Comparison of ENCODE assay signal across 8 cellular contexts in the genomic region with DNA sequence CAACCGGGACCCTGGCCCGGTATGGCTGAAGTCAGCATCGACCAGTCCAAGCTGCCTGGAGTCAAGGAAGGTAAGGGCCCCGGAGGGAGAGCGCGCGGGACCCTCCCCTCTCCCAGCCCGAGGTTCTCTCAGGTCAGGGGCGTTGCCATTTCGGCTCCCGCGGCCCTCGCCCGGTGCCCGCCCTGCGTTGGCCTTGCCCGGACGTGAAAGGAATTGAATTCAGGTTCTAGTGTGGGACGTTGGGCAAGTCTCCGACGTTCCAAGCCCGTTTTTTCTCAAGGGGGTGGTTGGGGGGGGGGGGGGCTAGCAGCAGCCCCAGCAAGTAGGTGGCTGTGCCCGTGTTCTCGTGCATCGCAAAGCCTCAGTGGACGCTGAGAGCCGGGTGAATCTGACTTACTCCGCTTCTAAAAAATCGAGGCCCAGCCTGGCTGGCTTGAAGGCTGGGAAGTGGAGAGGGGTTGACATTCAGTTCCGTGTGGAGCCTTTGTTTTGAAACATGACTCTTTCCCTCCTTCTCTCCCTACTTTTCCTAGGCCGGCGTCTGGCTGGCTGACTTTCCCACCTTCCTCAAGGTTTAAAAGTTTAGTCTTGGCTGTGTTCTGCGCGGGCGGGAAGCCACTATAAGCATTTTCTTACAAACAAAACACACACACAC. TPM values are rescaled to one million over a fixed set of nuclear protein-coding genes. Genes with fewer than 3 reads are reported as not detected.
DNase-seq lines count a peak whose midpoint lies in the region; ATAC-seq and TF ChIP-seq lines count a peak whose summit lies in the region.

No MANE protein-coding gene starts in this region.

- H3K9me3 Mint-ChIP-seq in activated T-helper 1 cell treated with anti-CD3 and anti-CD28 coated beads, Interleukin-12 subunit alpha, Interleukin-12 subunit beta, Interleukin-2, Interleukin-4 antibody, amounts not matched to agents 30 ng/mL and 10 ng/mL and 1 ng/mL, durations not matched to agents 14 hours and 24 hours and 36 hours: no peaks in the 10 kb centered on the region

- H3K27me3 Mint-ChIP-seq in activated T-helper 1 cell treated with anti-CD3 and anti-CD28 coated beads, Interleukin-12 subunit alpha, Interleukin-12 subunit beta, Interleukin-2, Interleukin-4 antibody, amounts not matched to agents 30 ng/mL and 10 ng/mL and 1 ng/mL, durations not matched to agents 14 hours and 24 hours and 36 hours (ENCODE audit: insufficient read depth): peaks cover 11% of the 10 kb centered on the region

- DNase-seq in ACHN (peak; percentile 42), NCI-H1694 treated with DMSO at 0.1 percent for 48 hours (lab: John Stamatoyannopoulos, UW) (peak; percentile 13), foreskin melanocyte (peak; percentile 48)
- no peak for DNase-seq in activated T-helper 1 cell treated with anti-CD3 and anti-CD28 coated beads, Interleukin-12 subunit alpha, Interleukin-12 subunit beta, Interleukin-2, Interleukin-4 antibody, amounts not matched to agents 30 ng/mL and 10 ng/mL and 1 ng/mL, durations not matched to agents 14 hours and 24 hours and 36 hours (ENCODE audit: low spot score)

- H2AFZ ChIP-seq in neuron (ENCODE audit: low read depth, low read length): peak overlapping the region; percentile 75

- peak overlapping the region; percentile 78 for H3K4me3 ChIP-seq in GM12875 (ENCODE audit: low read depth, low read length)
- H3K4me3 ChIP-seq in neuron (ENCODE audit: low read length): peak overlapping the region; percentile 75

- no peaks in the 10 kb centered on the region for H3K9me3 ChIP-seq in neuron (ENCODE audit: low read length)

- peaks cover 39% of the 10 kb centered on the region for H3K4me1 Mint-ChIP-seq in activated T-helper 1 cell treated with anti-CD3 and anti-CD28 coated beads, Interleukin-12 subunit alpha, Interleukin-12 subunit beta, Interleukin-2, Interleukin-4 antibody, amounts not matched to agents 30 ng/mL and 10 ng/mL and 1 ng/mL, durations not matched to agents 14 hours and 24 hours and 36 hours (ENCODE audit: low read depth)

- intact Hi-C loops in activated T-helper 1 cell treated with anti-CD3 and anti-CD28 coated beads, Interleukin-12 subunit alpha, Interleukin-12 subunit beta, Interleukin-2, Interleukin-4 antibody, amounts not matched to agents 30 ng/mL and 10 ng/mL and 1 ng/mL, durations not matched to agents 14 hours and 24 hours and 36 hours (cut with micrococcal nuclease): loop anchor here (1.0 to 10.0 kb wide), 4 partner anchors 9 to 815 kb away; a partner anchor contains a TSS

- no peak for TF ChIP-seq CTCF in GM12875 (IDR thresholded peaks at IDR 0.05; ENCODE audit: borderline replicate concordance, insufficient read depth, low read depth, low read length)

- H3K4me3 Mint-ChIP-seq in activated T-helper 1 cell treated with anti-CD3 and anti-CD28 coated beads, Interleukin-12 subunit alpha, Interleukin-12 subunit beta, Interleukin-2, Interleukin-4 antibody, amounts not matched to agents 30 ng/mL and 10 ng/mL and 1 ng/mL, durations not matched to agents 14 hours and 24 hours and 36 hours: peak overlapping the region; percentile 80

- peak overlapping the region; percentile 74 for H3K27ac Mint-ChIP-seq in activated T-helper 1 cell treated with anti-CD3 and anti-CD28 coated beads, Interleukin-12 subunit alpha, Interleukin-12 subunit beta, Interleukin-2, Interleukin-4 antibody, amounts not matched to agents 30 ng/mL and 10 ng/mL and 1 ng/mL, durations not matched to agents 14 hours and 24 hours and 36 hours

- peaks cover 2% of the 10 kb centered on the region for H3K36me3 Mint-ChIP-seq in activated T-helper 1 cell treated with anti-CD3 and anti-CD28 coated beads, Interleukin-12 subunit alpha, Interleukin-12 subunit beta, Interleukin-2, Interleukin-4 antibody, amounts not matched to agents 30 ng/mL and 10 ng/mL and 1 ng/mL, durations not matched to agents 14 hours and 24 hours and 36 hours (ENCODE audit: low read depth)

- ATAC-seq in HG02759 (IDR thresholded peaks at IDR 0.05; ENCODE audit: unreplicated experiment): peak; percentile 35
- ATAC-seq in GM18861 (IDR thresholded peaks at IDR 0.05; ENCODE audit: unreplicated experiment): no peak

- H3K4me1 ChIP-seq in neuron (ENCODE audit: insufficient read depth, low read length): peaks cover 22% of the 10 kb centered on the region

- in situ Hi-C loops in ACHN (cut with HindIII; ENCODE audit: low pct_ligation_motif_present, low pct_unique_long_range_greater_than_20kb, low sequenced_read_pairs): no loop called here

- H3K27me3 ChIP-seq in neuron (ENCODE audit: insufficient read depth, low read length): no peaks in the 10 kb centered on the region

- no peaks in the 10 kb centered on the region for H3K36me3 ChIP-seq in neuron (ENCODE audit: insufficient read depth, low read length)

RNA-seq across cellular contexts. Expression of a gene that starts 0.5 kb away (rescaled TPM):
- not detected in 2 replicates for total RNA-seq in activated T-helper 1 cell treated with anti-CD3 and anti-CD28 coated beads, Interleukin-12 subunit alpha, Interleukin-12 subunit beta, Interleukin-2, Interleukin-4 antibody, amounts not matched to agents 30 ng/mL and 10 ng/mL and 1 ng/mL, durations not matched to agents 14 hours and 24 hours and 36 hours

RNA-seq across cellular contexts. Expression of a gene that starts 0.6 kb away (rescaled TPM):
- total RNA-seq in activated T-helper 1 cell treated with anti-CD3 and anti-CD28 coated beads, Interleukin-12 subunit alpha, Interleukin-12 subunit beta, Interleukin-2, Interleukin-4 antibody, amounts not matched to agents 30 ng/mL and 10 ng/mL and 1 ng/mL, durations not matched to agents 14 hours and 24 hours and 36 hours: 36.1 and 37.2 TPM in 2 replicates
